Comparison of ENCODE assay signal across 11 cellular contexts in genomic region chr7:106959753-106960152, GRCh38.
DNase-seq lines count a peak whose midpoint lies in the region; ATAC-seq, FAIRE-seq and TF ChIP-seq lines count a peak whose summit lies in the region.
"Had no signal": no experiment of that assay in that cellular context is flagged by ENCODE, and none has a peak within 500 bp of the region (broad histone marks: within the 10 kb centered on the region; RNA-seq: fewer than 3 reads in every experiment).

No MANE protein-coding gene starts in this region.

- no peak overlapping the region for H3K27ac Mint-ChIP-seq in activated CD8-positive, alpha-beta T cell treated with anti-CD3 and anti-CD28 coated beads for 36 hours
- no peak overlapping the region for H3K27ac Mint-ChIP-seq in neural progenitor cell

- H3K27me3 ChIP-seq in neural progenitor cell, result no peaks in the 10 kb centered on the region

- H3K4me3 Mint-ChIP-seq in activated CD8-positive, alpha-beta T cell treated with anti-CD3 and anti-CD28 coated beads for 36 hours, result no peak overlapping the region
- no peak overlapping the region for H3K4me3 Mint-ChIP-seq in neural progenitor cell
- H3K4me3 Mint-ChIP-seq: central memory CD8-positive, alpha-beta T cell had no signal

- H3K27me3 Mint-ChIP-seq in activated CD8-positive, alpha-beta T cell treated with anti-CD3 and anti-CD28 coated beads for 36 hours, result no peaks in the 10 kb centered on the region
- H3K27me3 Mint-ChIP-seq in neural progenitor cell (ENCODE audit: insufficient read depth, low read depth), result peaks cover 2% of the 10 kb centered on the region

- FAIRE-seq in H54 (lab: Jason Lieb, UNC), result no peak
- FAIRE-seq: GM18507, RCC 7860 had no signal

- CTCF ChIA-PET in activated CD8-positive, alpha-beta T cell treated with anti-CD3 and anti-CD28 coated beads for 36 hours (lab: Charles Lee), result interaction anchor here (0.9 to 1.4 kb wide), 3 partner anchors 9 to 15 kb away, joined by 3 to 4 read pairs (median 4); no protein-coding TSS in a partner anchor

- no peaks in the 10 kb centered on the region for H4K20me1 ChIP-seq in neural progenitor cell (ENCODE audit: low read depth)

- no peaks in the 10 kb centered on the region for H3F3A ChIP-seq in neural progenitor cell (ENCODE audit: low read depth)

- peak; percentile 19 for TF ChIP-seq CTCF in activated CD8-positive, alpha-beta T cell treated with anti-CD3 and anti-CD28 coated beads for 36 hours (IDR thresholded peaks at IDR 0.05)
- TF ChIP-seq CTCF in neural progenitor cell (IDR thresholded peaks at IDR 0.05), result peak; percentile 43

- no peak overlapping the region for H3K4me3 ChIP-seq in neural progenitor cell

- peak; percentile 51 for ATAC-seq in HG02571 (IDR thresholded peaks at IDR 0.05; ENCODE audit: unreplicated experiment)
- ATAC-seq in activated CD8-positive, alpha-beta T cell treated with anti-CD3 and anti-CD28 coated beads for 36 hours, result peak; percentile 55

- peak; percentile 30 for DNase-seq in NCI-H748 (lab: John Stamatoyannopoulos, UW; ENCODE audit: unreplicated experiment)
- DNase-seq in NCI-H748 treated with DMSO at 0.1 percent for 48 hours (lab: John Stamatoyannopoulos, UW), result no peak
- DNase-seq in activated CD8-positive, alpha-beta T cell treated with anti-CD3 and anti-CD28 coated beads for 36 hours, result peak; percentile 17
- DNase-seq in neural progenitor cell (ENCODE audit: low spot score), result peak; percentile 47
- no peak for DNase-seq in cerebellum (ENCODE audit: low spot score)
- DNase-seq in central memory CD4-positive, alpha-beta T cell, result no peak
- DNase-seq in H54 (ENCODE audit: insufficient read length, low spot score), result no peak

- H3K27ac ChIP-seq in neural progenitor cell, result no peak overlapping the region

- TF ChIP-seq POLR2A in H54 (IDR thresholded peaks at IDR 0.05; ENCODE audit: low read depth, low read length), result no peak

- H3K36me3 Mint-ChIP-seq in activated CD8-positive, alpha-beta T cell treated with anti-CD3 and anti-CD28 coated beads for 36 hours (ENCODE audit: low read depth), result no peaks in the 10 kb centered on the region
- H3K36me3 Mint-ChIP-seq in neural progenitor cell, result no peaks in the 10 kb centered on the region

- H3K36me3 ChIP-seq in neural progenitor cell, result no peaks in the 10 kb centered on the region

- no peaks in the 10 kb centered on the region for H3K4me1 Mint-ChIP-seq in activated CD8-positive, alpha-beta T cell treated with anti-CD3 and anti-CD28 coated beads for 36 hours (ENCODE audit: low read depth)
- H3K4me1 Mint-ChIP-seq in neural progenitor cell, result no peaks in the 10 kb centered on the region
- H3K4me1 Mint-ChIP-seq: central memory CD8-positive, alpha-beta T cell had no signal

- H3K9me3 Mint-ChIP-seq in activated CD8-positive, alpha-beta T cell treated with anti-CD3 and anti-CD28 coated beads for 36 hours, result peaks cover 2% of the 10 kb centered on the region
- H3K9me3 Mint-ChIP-seq in neural progenitor cell, result no peaks in the 10 kb centered on the region
- H3K9me3 Mint-ChIP-seq: central memory CD8-positive, alpha-beta T cell had no signal

- no peak overlapping the region for H3K9ac ChIP-seq in neural progenitor cell

- no peak overlapping the region for H2AFZ ChIP-seq in neural progenitor cell (replicated peaks)

- H3K9me3 ChIP-seq in neural progenitor cell (ENCODE audit: low read depth), result no peaks in the 10 kb centered on the region

- POLR2A ChIA-PET in activated CD8-positive, alpha-beta T cell treated with anti-CD3 and anti-CD28 coated beads for 36 hours (lab: Charles Lee), result no interaction called here

- intact Hi-C loops in activated CD8-positive, alpha-beta T cell treated with anti-CD3 and anti-CD28 coated beads for 36 hours (cut with micrococcal nuclease), result loop anchor here (10.0 kb wide), 1 partner anchor 65 kb away; no protein-coding TSS in a partner anchor

- no peak overlapping the region for H3K4me2 ChIP-seq in neural progenitor cell

- no peaks in the 10 kb centered on the region for H3K79me2 ChIP-seq in neural progenitor cell (ENCODE audit: low read depth)

- H3K4me1 ChIP-seq in neural progenitor cell, result no peaks in the 10 kb centered on the region

Comparison
In these comparisons a context has a peak if more than half of its experiments do, and no peak if none do; other contexts are left out.
1. DNase-seq: peak in NCI-H748 (single experiment), activated CD8-positive, alpha-beta T cell treated with anti-CD3 and anti-CD28 coated beads for 36 hours (single experiment) and neural progenitor cell (single experiment); none in NCI-H748 treated with DMSO at 0.1 percent for 48 hours (single experiment), cerebellum (single experiment), central memory CD4-positive, alpha-beta T cell (single experiment) and H54 (single experiment).